ENCODE assay signal across 8 cellular contexts in the genomic region with DNA sequence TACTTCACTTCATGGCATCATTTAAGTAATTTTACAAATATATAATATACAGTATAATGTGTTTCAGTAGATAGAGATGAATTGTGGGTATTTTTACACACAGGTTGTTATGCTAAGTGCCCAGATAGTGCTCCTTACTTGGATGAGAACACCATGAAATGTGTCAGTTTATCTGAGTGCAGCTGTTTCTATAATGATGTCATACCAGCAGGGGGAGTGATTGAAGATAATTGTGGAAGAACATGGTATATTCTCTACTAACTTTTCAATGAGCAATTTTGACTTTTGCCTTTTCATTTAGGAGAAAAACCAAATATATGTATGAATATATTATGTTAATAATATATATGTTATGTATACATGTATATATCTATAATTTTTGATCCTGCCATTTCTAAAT.
DNase-seq lines count a peak whose midpoint lies in the region; ATAC-seq and TF ChIP-seq lines count a peak whose summit lies in the region.

No MANE protein-coding gene starts in this region.

- H2BK120ac ChIP-seq in H9 (ENCODE audit: low read depth, low read length, poor library complexity, severe bottlenecking): no peak overlapping the region

- H2BK5ac ChIP-seq in H9 (ENCODE audit: insufficient read length, low read length): no peak overlapping the region

- no peaks in the 10 kb centered on the region for H3K79me1 ChIP-seq in H9 (ENCODE audit: insufficient read depth, low read depth, low read length, poor library complexity, severe bottlenecking)

- H3K18ac ChIP-seq in H9 (ENCODE audit: insufficient read length, low read depth, low read length): no peak overlapping the region

- no peak overlapping the region for H4K8ac ChIP-seq in H9 (replicated peaks; ENCODE audit: insufficient read length, low read depth, low read length)

- no peak overlapping the region for H2AFZ ChIP-seq in H9 (ENCODE audit: low read length)

- TF ChIP-seq EP300 in ovary (IDR thresholded peaks at IDR 0.05): no peak

- TF ChIP-seq POLR2A in testis (IDR thresholded peaks at IDR 0.05): no peak
- TF ChIP-seq POLR2A in ovary (IDR thresholded peaks at IDR 0.05): no peak

- no peaks in the 10 kb centered on the region for H3K79me2 ChIP-seq in DOHH2 (ENCODE audit: control insufficient read depth, low read length)
- H3K79me2 ChIP-seq in H9 (ENCODE audit: insufficient read depth, low read length): no peaks in the 10 kb centered on the region

- H4K20me1 ChIP-seq in DOHH2 (ENCODE audit: control insufficient read depth, insufficient read depth, low read depth, low read length): no peaks in the 10 kb centered on the region
- no peaks in the 10 kb centered on the region for H4K20me1 ChIP-seq in H9 (ENCODE audit: control insufficient read depth, insufficient read depth, insufficient read length)

- no peak overlapping the region for H2BK12ac ChIP-seq in H9 (ENCODE audit: insufficient read length, low read depth, low read length)

- H3K4me3 ChIP-seq in DOHH2 (ENCODE audit: low read length): no peak overlapping the region
- H3K4me3 ChIP-seq in testis: no peak overlapping the region
- no peak overlapping the region for H3K4me3 ChIP-seq in ovary

- no peak overlapping the region for H3K23ac ChIP-seq in H9 (ENCODE audit: insufficient read length, low read depth, low read length)

- no peaks in the 10 kb centered on the region for H3K9me3 ChIP-seq in DOHH2 (ENCODE audit: control insufficient read depth, insufficient read depth, low read length)
- H3K9me3 ChIP-seq in H9 (ENCODE audit: control insufficient read depth, low read depth, low read length): no peaks in the 10 kb centered on the region
- H3K9me3 ChIP-seq in testis: no peaks in the 10 kb centered on the region
- no peaks in the 10 kb centered on the region for H3K9me3 ChIP-seq in ovary

- H3K27me3 ChIP-seq in DOHH2 (ENCODE audit: control insufficient read depth, low read length) (no peaks in the 10 kb centered on the region), H9 (ENCODE audit: insufficient read depth, low read length) (no peaks in the 10 kb centered on the region), testis (no peaks in the 10 kb centered on the region), ovary (no peaks in the 10 kb centered on the region)

- no peaks in the 10 kb centered on the region for H3K4me1 ChIP-seq in DOHH2 (ENCODE audit: control insufficient read depth, low read length)
- H3K4me1 ChIP-seq in H9 (ENCODE audit: insufficient read depth, low read length): no peaks in the 10 kb centered on the region
- H3K4me1 ChIP-seq in testis: no peaks in the 10 kb centered on the region
- no peaks in the 10 kb centered on the region for H3K4me1 ChIP-seq in ovary (ENCODE audit: insufficient read depth)

- H4K91ac ChIP-seq in H9 (ENCODE audit: insufficient read length, low read depth, low read length): no peak overlapping the region

- H3K27ac ChIP-seq in DOHH2 (ENCODE audit: low read depth, low read length): no peak overlapping the region
- H3K27ac ChIP-seq in H9 (ENCODE audit: insufficient read length, low read depth, low read length): no peak overlapping the region
- H3K27ac ChIP-seq in testis: no peak overlapping the region
- no peak overlapping the region for H3K27ac ChIP-seq in ovary

- intact Hi-C loops in testis (cut with DNase I; ENCODE audit: low total_unique reads): no loop called here
- intact Hi-C loops in ovary (cut with DNase I): no loop called here

- TF ChIP-seq CTCF in DOHH2 (IDR thresholded peaks at IDR 0.05; ENCODE audit: low read depth, low read length, poor library complexity, severe bottlenecking) (peak; percentile 41), H9 (conservative IDR thresholded peaks at IDR 0.05) (peak; percentile 63), testis (IDR thresholded peaks at IDR 0.05) (peak in 1 of 3 experiments; percentile 21), ovary (IDR thresholded peaks at IDR 0.05) (no peak)

- no peak for ATAC-seq in activated CD4-positive, CD25-positive, alpha-beta regulatory T cell treated with anti-CD3 and anti-CD28 coated beads, Interleukin-2, amount 50 U/mL, for 24 hours
- ATAC-seq in GM19397 (IDR thresholded peaks at IDR 0.05; ENCODE audit: unreplicated experiment): no peak

- no peaks in the 10 kb centered on the region for H3K36me3 Mint-ChIP-seq in H9 (ENCODE audit: insufficient read depth in 1 of 3, low read depth in 3 of 3)

- H3K4me1 Mint-ChIP-seq in H9: no peaks in the 10 kb centered on the region

- no peak overlapping the region for H3K9ac ChIP-seq in H9 (ENCODE audit: extremely low read depth, insufficient read length, low read length)

- H3K4me2 ChIP-seq in DOHH2 (ENCODE audit: low read length): no peak overlapping the region
- H3K4me2 ChIP-seq in H9 (ENCODE audit: insufficient read depth, insufficient read length, low read length): no peak overlapping the region

- H3K9me2 ChIP-seq in DOHH2 (replicated peaks; ENCODE audit: control insufficient read depth, low read length): no peaks in the 10 kb centered on the region

- DNase-seq in H9 (no peak), NCI-H460 (ENCODE audit: extremely low read depth, low read depth) (peak; percentile 44), hepatic stellate cell (ENCODE audit: low spot score) (peak; percentile 8), testis (no peak), ovary (no peak)

- H4K5ac ChIP-seq in H9 (ENCODE audit: insufficient read length, low read depth, low read length): no peak overlapping the region

- no peak overlapping the region for H3K27ac Mint-ChIP-seq in H9

- H2BK20ac ChIP-seq in H9 (ENCODE audit: low read depth, low read length, poor library complexity, severe bottlenecking): no peak overlapping the region

- no peak overlapping the region for H3K4ac ChIP-seq in H9 (ENCODE audit: low read depth, low read length)

- H3K36me3 ChIP-seq in DOHH2 (ENCODE audit: control insufficient read depth, low read length) (no peaks in the 10 kb centered on the region), testis (ENCODE audit: low read depth, missing control alignments) (no peaks in the 10 kb centered on the region), ovary (no peaks in the 10 kb centered on the region)

- no peak overlapping the region for H3K56ac ChIP-seq in H9 (ENCODE audit: insufficient read length, low read depth, low read length)

- H3T11ph ChIP-seq in H9 (ENCODE audit: low read length): no peak overlapping the region

- no peak overlapping the region for H3K14ac ChIP-seq in H9 (ENCODE audit: insufficient read depth, low read length)

- H3K4me3 Mint-ChIP-seq in H9: no peak overlapping the region

- H3F3A ChIP-seq in DOHH2 (ENCODE audit: control insufficient read depth, insufficient read depth): no peaks in the 10 kb centered on the region

- H2BK15ac ChIP-seq in H9 (ENCODE audit: low read depth, low read length): no peak overlapping the region

- H3K9me3 Mint-ChIP-seq in H9: no peaks in the 10 kb centered on the region

- no peak overlapping the region for H2AK5ac ChIP-seq in H9 (ENCODE audit: insufficient read length, low read length)

- no peaks in the 10 kb centered on the region for H3K27me3 Mint-ChIP-seq in H9 (ENCODE audit: low read depth)

- H3K23me2 ChIP-seq in H9 (ENCODE audit: insufficient read length, low read depth, low read length, poor library complexity, severe bottlenecking): no peaks in the 10 kb centered on the region

Comparison
In these comparisons a context has a peak if more than half of its experiments do, and no peak if none do; other contexts are left out.
1. CTCF ChIP-seq: peak in DOHH2 (single experiment) and H9 (single experiment); none in ovary (0 of 3).
2. DNase-seq: peak in NCI-H460 (single experiment) and hepatic stellate cell (single experiment); none in H9 (single experiment), testis (single experiment) and ovary (0 of 5).